In genomic region chr11:14262271-14262846, GRCh38 we compare ENCODE assay signal across 30 cellular contexts.
"Had no signal": no experiment of that assay in that cellular context is flagged by ENCODE, and none has a peak within 500 bp of the region (broad histone marks: within the 10 kb centered on the region; RNA-seq: fewer than 3 reads in every experiment).

No MANE protein-coding gene starts in this region.

- H3K4me1 ChIP-seq: foreskin keratinocyte, heart left ventricle, testis had no signal

- FAIRE-seq: bronchial epithelial cell, kidney, small intestine, TTC549 had no signal

- H3K27me3 ChIP-seq: colonic mucosa, heart left ventricle, ovary, sigmoid colon, testis, transverse colon had no signal

- H3K27ac ChIP-seq: colonic mucosa, foreskin keratinocyte, heart left ventricle, ovary, sigmoid colon, testis, transverse colon, VCaP had no signal

- H3K4me3 ChIP-seq: colonic mucosa, heart left ventricle, ovary, sigmoid colon, testis, transverse colon had no signal

- ATAC-seq: activated CD4-positive, CD25-positive, alpha-beta regulatory T cell treated with anti-CD3 and anti-CD28 coated beads, Interleukin-2, amount 50 U/mL, for 24 hours; effector memory CD8-positive, alpha-beta T cell; foreskin keratinocyte; heart left ventricle; left colon had no signal

- H3K9me3 ChIP-seq: colonic mucosa, heart left ventricle, ovary, sigmoid colon, testis, transverse colon had no signal

- DNase-seq: activated CD4-positive, alpha-beta memory T cell treated with anti-CD3 and anti-CD28 coated beads for 36 hours; activated CD4-positive, alpha-beta T cell treated with anti-CD3 and anti-CD28 coated beads, Interleukin-2, amount 10 ng/mL, durations not matched to agents 24 days and 14 days; activated CD8-positive, alpha-beta memory T cell treated with anti-CD3 and anti-CD28 coated beads, Interleukin-2, amount 50 U/mL, for 4 hours; activated effector memory CD4-positive, alpha-beta T cell treated with anti-CD3 and anti-CD28 coated beads, Interleukin-2, amount 50 U/mL, for 16 hours; activated naive CD4-positive, alpha-beta T cell treated with anti-CD3 and anti-CD28 coated beads for 36 hours; activated T-cell treated with anti-CD3 and anti-CD28 coated beads, Interleukin-2, amount 50 U/mL, for 1 hour; amygdala; colonic mucosa; effector memory CD8-positive, alpha-beta T cell; erythroblast; foreskin keratinocyte; heart left ventricle; hypothalamus; immature natural killer cell; kidney; left colon; naive B cell; ovary; sigmoid colon; small intestine; stimulated activated CD4-positive, alpha-beta T cell treated with anti-CD3 and anti-CD28 coated beads, Interleukin-1b, Interleukin-23, amount 100 ng/mL, for 48 hours; stimulated activated CD4-positive, alpha-beta T cell treated with anti-CD3 and anti-CD28 coated beads, Interleukin-4, amount 100 ng/mL, for 4 hours; stimulated activated CD8-positive, alpha-beta memory T cell treated with anti-CD3 and anti-CD28 coated beads, Interleukin-4, amount 100 ng/mL, for 48 hours; stimulated activated naive CD4-positive, alpha-beta T cell; testis; transverse colon had no signal

- H3K36me3 ChIP-seq: colonic mucosa had no signal
